In genomic region chr17:6637458-6637840, GRCh38 we compare ENCODE assay signal across 21 cellular contexts. TPM values are rescaled to one million over a fixed set of nuclear protein-coding genes. Genes with fewer than 3 reads are reported as not detected.
DNase-seq lines count a peak whose midpoint lies in the region; ATAC-seq, FAIRE-seq and TF ChIP-seq lines count a peak whose summit lies in the region.
"Had no signal": no experiment of that assay in that cellular context is flagged by ENCODE, and none has a peak within 500 bp of the region (broad histone marks: within the 10 kb centered on the region; RNA-seq: fewer than 3 reads in every experiment).

No MANE protein-coding gene starts in this region.

- no peak for TF ChIP-seq EP300 in H1 (IDR thresholded peaks at IDR 0.05; ENCODE audit: borderline replicate concordance in 1 of 2, low read depth in 2 of 2, low read length in 2 of 2)

- 93% methylated on average over 6 of the region's 6 CpGs; no CpG with 5 or more reads in 1 of the 2 experiments for WGBS in H1 (ENCODE audit: extremely low coverage in 1 of 2, insufficient coverage in 1 of 2, insufficient read length in 1 of 2, insufficient replicate concordance in 2 of 2, low coverage in 1 of 2, low lambda C conversion rate in 2 of 2, missing lambda C conversion rate in 1 of 2), 2 experiments

- H3K36me3 ChIP-seq in H1 (ENCODE audit: control insufficient read depth in 2 of 4, insufficient read depth in 4 of 4, low read length in 3 of 4) (peaks cover 6 to 26% (median 14%) of the 10 kb centered on the region in 4 experiments; a peak in 6 of 8 replicates), vagina (peaks cover 0 to 11% of the 10 kb centered on the region in 2 donors)

- peak overlapping the region; percentile 21 for H3K27ac Mint-ChIP-seq in T-helper 2 cell treated with Interferon-gamma antibody and Interleukin-4, amounts not matched to agents 5 μg/mL and 100 μg/mL, for 36 hours
- H3K27ac Mint-ChIP-seq in stimulated activated effector memory CD8-positive, alpha-beta T cell treated with anti-CD3 and anti-CD28 coated beads, Interleukin-12 subunit alpha, Interleukin-12 subunit beta, amount 100 ng/mL, for 72 hours, result peak overlapping the region; percentile 96

- ATAC-seq in stimulated activated effector memory CD8-positive, alpha-beta T cell treated with anti-CD3 and anti-CD28 coated beads, Interleukin-12 subunit alpha, Interleukin-12 subunit beta, amount 100 ng/mL, for 72 hours, result no peak

- H3K18ac ChIP-seq in H1 (ENCODE audit: extremely low read depth, low read length), result no peak overlapping the region

- CTCF ChIA-PET in RWPE1 (lab: Yijun Ruan, JAX), result interaction anchor here (0.7 kb wide), 2 partner anchors 11 to 365 kb away, joined by 3 read pairs; no protein-coding TSS in a partner anchor
- CTCF ChIA-PET in H1 (lab: Charles Lee; ENCODE audit: partially characterized antibody), result interaction anchor here (0.6 to 0.8 kb wide), 2 partner anchors 9 to 29 kb away, joined by 3 read pairs; no protein-coding TSS in a partner anchor

- H3K4me3 ChIP-seq in H1 (ENCODE audit: extremely low read depth in 1 of 4, insufficient read depth in 2 of 4, low read depth in 3 of 4, low read length in 4 of 4) (no peak overlapping the region), vagina (no peak overlapping the region)

- H4K5ac ChIP-seq in H1 (ENCODE audit: insufficient read length, low read depth, low read length), result no peak overlapping the region

- POLR2A ChIA-PET in RWPE1 (lab: Yijun Ruan, JAX; ENCODE audit: low non-redundant PET) (no interaction called here), H1 (lab: Charles Lee; ENCODE audit: partially characterized antibody) (interaction anchor here (0.7 to 1.9 kb wide), 4 partner anchors 9 to 16 kb away, joined by 3 to 6 read pairs (median 5); partner anchors contain the start of genes C17orf100 and MED31)

- H3K27me3 Mint-ChIP-seq in T-helper 2 cell treated with Interferon-gamma antibody and Interleukin-4, amounts not matched to agents 5 μg/mL and 100 μg/mL, for 36 hours (ENCODE audit: low read depth), result no peaks in the 10 kb centered on the region

- FAIRE-seq in H1 (lab: Jason Lieb, UNC), result no peak
- FAIRE-seq: G401.6, RCC 7860 had no signal

- H3K9me3 ChIP-seq in H1 (ENCODE audit: insufficient read depth in 2 of 2, low read depth in 1 of 2, low read length in 1 of 2) (no peaks in the 10 kb centered on the region), vagina (no peaks in the 10 kb centered on the region)

- H2BK5ac ChIP-seq in H1 (ENCODE audit: low read depth, low read length), result no peak overlapping the region

- no peak for TF ChIP-seq RAD21 in H1 (IDR thresholded peaks at IDR 0.05 in 1 of 2, conservative IDR thresholded peaks at IDR 0.05 in 1 of 2; ENCODE audit: low read depth in 2 of 2, low read length in 2 of 2)

- intact Hi-C loops in vagina (cut with DNase I), result no loop called here

- H2AFZ ChIP-seq in H1 (ENCODE audit: low read length), result no peak overlapping the region

- no peak for DNase-seq in T-helper 2 cell treated with Interferon-gamma antibody and Interleukin-4, amounts not matched to agents 5 μg/mL and 100 μg/mL, for 36 hours (ENCODE audit: low spot score)
- DNase-seq in T-helper 2 cell (no peak), RWPE1 (ENCODE audit: low spot score) (no peak), H1 (ENCODE audit: low read depth in 1 of 2, low spot score in 2 of 2) (no peak), NCI-H526 treated with DMSO at 0.1 percent for 48 hours (lab: John Stamatoyannopoulos, UW) (no peak), vagina (ENCODE audit: extremely low spot score in 2 of 2) (no peak)
- no peak for DNase-seq in stimulated activated effector memory CD8-positive, alpha-beta T cell treated with anti-CD3 and anti-CD28 coated beads, Interleukin-12 subunit alpha, Interleukin-12 subunit beta, amount 100 ng/mL, for 72 hours (ENCODE audit: low spot score in 2 of 2)
- no peak for DNase-seq in central memory CD4-positive, alpha-beta T cell
- DNase-seq: AML-193, DMS 273 treated with DMSO at 0.1 percent for 48 hours, HCEC 1CT, NCI-H1105 treated with DMSO at 0.1 percent for 48 hours, NCI-H1694 treated with DMSO at 0.1 percent for 48 hours, NCI-H2107, NCI-H510A, NCI-H774, Right ventricle myocardium superior had no signal

- no peak overlapping the region for H3K14ac ChIP-seq in H1 (ENCODE audit: insufficient read length)

- peak overlapping the region; percentile 96 for H3K27ac ChIP-seq in RWPE1
- H3K27ac ChIP-seq in H1 (ENCODE audit: low read depth, low read length), result no peak overlapping the region
- no peak overlapping the region for H3K27ac ChIP-seq in vagina
- H3K27ac ChIP-seq: 22Rv1, C4-2B had no signal

- no peak for TF ChIP-seq POLR2A in H1 (IDR thresholded peaks at IDR 0.05; ENCODE audit: control extremely low read depth in 1 of 2, low read depth in 2 of 2, low read length in 2 of 2)
- no peak for TF ChIP-seq POLR2A in vagina (IDR thresholded peaks at IDR 0.05)

- H3K4me3 Mint-ChIP-seq in T-helper 2 cell treated with Interferon-gamma antibody and Interleukin-4, amounts not matched to agents 5 μg/mL and 100 μg/mL, for 36 hours, result no peak overlapping the region
- peak overlapping the region; percentile 90 for H3K4me3 Mint-ChIP-seq in stimulated activated effector memory CD8-positive, alpha-beta T cell treated with anti-CD3 and anti-CD28 coated beads, Interleukin-12 subunit alpha, Interleukin-12 subunit beta, amount 100 ng/mL, for 72 hours

- H3K36me3 Mint-ChIP-seq in T-helper 2 cell treated with Interferon-gamma antibody and Interleukin-4, amounts not matched to agents 5 μg/mL and 100 μg/mL, for 36 hours (ENCODE audit: low read depth), result peaks cover 24% of the 10 kb centered on the region
- H3K36me3 Mint-ChIP-seq in stimulated activated effector memory CD8-positive, alpha-beta T cell treated with anti-CD3 and anti-CD28 coated beads, Interleukin-12 subunit alpha, Interleukin-12 subunit beta, amount 100 ng/mL, for 72 hours, result peaks cover 60% of the 10 kb centered on the region

- H3K9ac ChIP-seq in H1 (replicated peaks in 1 of 4; ENCODE audit: extremely low read depth in 1 of 4, low read depth in 3 of 4, low read length in 3 of 4), result no peak overlapping the region

- H3K23me2 ChIP-seq in H1 (ENCODE audit: low read depth, low read length), result peaks cover 10% of the 10 kb centered on the region

- peaks cover 0 to 10% (median 2%) of the 10 kb centered on the region in 4 experiments; a peak in 4 of 7 replicates for H3K4me1 ChIP-seq in H1 (replicated peaks in 1 of 4; ENCODE audit: control insufficient read depth in 3 of 4, insufficient read depth in 4 of 4, low read length in 3 of 4)
- peaks cover 43% of the 10 kb centered on the region for H3K4me1 ChIP-seq in vagina

- TF ChIP-seq CTCF in RWPE1 (conservative IDR thresholded peaks at IDR 0.05; ENCODE audit: low read depth) (no peak), H1 (IDR thresholded peaks at IDR 0.05; ENCODE audit: control extremely low read depth in 1 of 3, insufficient read depth in 1 of 3, low read depth in 1 of 3, low read length in 3 of 3) (no peak), vagina (IDR thresholded peaks at IDR 0.05) (no peak)

- H3K4me2 ChIP-seq in H1 (ENCODE audit: insufficient read depth in 1 of 2, low read depth in 2 of 2, low read length in 2 of 2), result no peak overlapping the region

- H3K79me1 ChIP-seq in H1 (ENCODE audit: low read depth, low read length), result 0 out of 2 replicates have a peak, but pooled peaks cover 4% of the 10 kb centered on the region

- H3K27me3 ChIP-seq in H1 (replicated peaks in 1 of 4; ENCODE audit: control insufficient read depth in 3 of 4, extremely low read depth in 1 of 4, insufficient read depth in 3 of 4, low read length in 3 of 4), result no peaks in the 10 kb centered on the region
- H3K27me3 ChIP-seq in vagina, result no peaks in the 10 kb centered on the region

- H2BK12ac ChIP-seq in H1 (ENCODE audit: low read depth, low read length), result no peak overlapping the region

- no peak overlapping the region for H3K56ac ChIP-seq in H1 (replicated peaks; ENCODE audit: insufficient read length, low read depth, low read length)

- no peak overlapping the region for H3K23ac ChIP-seq in H1 (ENCODE audit: insufficient read length)

- H3K4ac ChIP-seq in H1 (replicated peaks; ENCODE audit: insufficient read length, low read depth, low read length), result no peak overlapping the region

- peaks cover 21% of the 10 kb centered on the region for H3K4me1 Mint-ChIP-seq in T-helper 2 cell treated with Interferon-gamma antibody and Interleukin-4, amounts not matched to agents 5 μg/mL and 100 μg/mL, for 36 hours (ENCODE audit: low read depth)
- H3K4me1 Mint-ChIP-seq in stimulated activated effector memory CD8-positive, alpha-beta T cell treated with anti-CD3 and anti-CD28 coated beads, Interleukin-12 subunit alpha, Interleukin-12 subunit beta, amount 100 ng/mL, for 72 hours, result peaks cover 43% of the 10 kb centered on the region

- peaks cover 0 to 8% of the 10 kb centered on the region in 2 experiments for H4K20me1 ChIP-seq in H1 (replicated peaks in 1 of 2; ENCODE audit: control insufficient read depth in 1 of 2, insufficient read depth in 2 of 2, low read length in 2 of 2)

- no peak overlapping the region for H4K91ac ChIP-seq in H1 (replicated peaks; ENCODE audit: insufficient read length, low read length)

- no peak overlapping the region for H2BK15ac ChIP-seq in H1 (ENCODE audit: low read length)

- H2BK120ac ChIP-seq in H1 (replicated peaks; ENCODE audit: low read depth, low read length), result no peak overlapping the region

- peak overlapping the region; percentile 60; the same call in 1 of the 2 replicates for H4K8ac ChIP-seq in H1 (ENCODE audit: extremely low read depth, insufficient read depth, low read length)

- H3K79me2 ChIP-seq in H1 (ENCODE audit: control insufficient read depth in 1 of 2, insufficient read depth in 2 of 2, low read length in 2 of 2), result peaks cover 0 to 27% of the 10 kb centered on the region in 2 experiments; a peak in 2 of 4 replicates

- H3K9me3 Mint-ChIP-seq in T-helper 2 cell treated with Interferon-gamma antibody and Interleukin-4, amounts not matched to agents 5 μg/mL and 100 μg/mL, for 36 hours, result no peaks in the 10 kb centered on the region
- H3K9me3 Mint-ChIP-seq in stimulated activated effector memory CD8-positive, alpha-beta T cell treated with anti-CD3 and anti-CD28 coated beads, Interleukin-12 subunit alpha, Interleukin-12 subunit beta, amount 100 ng/mL, for 72 hours, result no peaks in the 10 kb centered on the region

- H2BK20ac ChIP-seq in H1 (ENCODE audit: low read length), result no peak overlapping the region

- no peak overlapping the region for H2AK5ac ChIP-seq in H1 (ENCODE audit: low read depth, low read length)

RNA-seq across cellular contexts. Expression of gene KIAA0753, which starts 3.1 kb away (rescaled TPM):
- total RNA-seq in H1 (2021; fragmentation: NEBNext Ultra II Directional; extraction: Animal tissue kit (Norgen Biotek cat#: 25700)), result 27.1 and 29.2 TPM in 2 replicates
- polyA plus RNA-seq in H1 (2011; rRNA removed), result 4.2 and 5.0 TPM in 2 replicates
- 5.2 TPM for polyA plus RNA-seq in H1 (2011; cell fraction: cytosol; rRNA removed)
- 9.0 TPM for polyA plus RNA-seq in H1 (2011; cell fraction: nucleus; rRNA removed)
- polyA plus RNA-seq in H1 (2012, experiment 1 of 2), result 13.1 to 22.2 TPM (median 14.8 TPM) in 4 replicates
- 1.4 TPM for polyA plus RNA-seq in H1 (2012, experiment 2 of 2)
- polyA plus RNA-seq in H1 (2013, experiment 1 of 2), result 11.6 TPM
- 14.2 TPM for polyA plus RNA-seq in H1 (2013, experiment 2 of 2)
- polyA minus RNA-seq in H1 (2011; rRNA and poly(A)+ RNA removed), result 7.3 and 12.7 TPM in 2 replicates
- polyA minus RNA-seq in H1 (2011; cell fraction: cytosol; rRNA and poly(A)+ RNA removed), result 10.1 TPM
- polyA minus RNA-seq in H1 (2011; cell fraction: nucleus; rRNA and poly(A)+ RNA removed), result 27.5 TPM
- 14.5 TPM for total RNA-seq in vagina

RNA-seq across cellular contexts. Expression of gene TXNDC17, which starts 3.4 kb away (rescaled TPM):
- total RNA-seq in H1 (2021; fragmentation: NEBNext Ultra II Directional; extraction: Animal tissue kit (Norgen Biotek cat#: 25700)), result 182 and 192 TPM in 2 replicates
- 410 TPM in 2 replicates for polyA plus RNA-seq in H1 (2011; rRNA removed)
- polyA plus RNA-seq in H1 (2011; cell fraction: cytosol; rRNA removed), result 569 TPM
- 184 TPM for polyA plus RNA-seq in H1 (2011; cell fraction: nucleus; rRNA removed)
- 331 to 495 TPM (median 353 TPM) in 4 replicates for polyA plus RNA-seq in H1 (2012, experiment 1 of 2)
- polyA plus RNA-seq in H1 (2012, experiment 2 of 2), result 139 TPM
- polyA plus RNA-seq in H1 (2013, experiment 1 of 2), result 260 TPM
- polyA plus RNA-seq in H1 (2013, experiment 2 of 2), result 290 TPM
- 44.9 and 53.2 TPM in 2 replicates for polyA minus RNA-seq in H1 (2011; rRNA and poly(A)+ RNA removed)
- 87.0 TPM for polyA minus RNA-seq in H1 (2011; cell fraction: cytosol; rRNA and poly(A)+ RNA removed)
- 34.3 TPM for polyA minus RNA-seq in H1 (2011; cell fraction: nucleus; rRNA and poly(A)+ RNA removed)
- total RNA-seq in vagina, result 164 TPM

RNA-seq across cellular contexts. Expression of gene MED31, which starts 14.0 kb away (rescaled TPM):
- total RNA-seq in H1 (2021; fragmentation: NEBNext Ultra II Directional; extraction: Animal tissue kit (Norgen Biotek cat#: 25700)), result 11.0 and 12.3 TPM in 2 replicates
- polyA plus RNA-seq in H1 (2011; rRNA removed), result 2.4 and 4.6 TPM in 2 replicates
- 5.0 TPM for polyA plus RNA-seq in H1 (2011; cell fraction: cytosol; rRNA removed)
- 2.1 TPM for polyA plus RNA-seq in H1 (2011; cell fraction: nucleus; rRNA removed)
- polyA plus RNA-seq in H1 (2012, experiment 1 of 2), result 5.1 to 7.2 TPM (median 6.7 TPM) in 4 replicates
- 11.5 TPM for polyA plus RNA-seq in H1 (2012, experiment 2 of 2)
- polyA plus RNA-seq in H1 (2013, experiment 1 of 2), result 24.1 TPM
- 23.7 TPM for polyA plus RNA-seq in H1 (2013, experiment 2 of 2)
- polyA minus RNA-seq in H1 (2011; rRNA and poly(A)+ RNA removed), result 2.8 and 3.9 TPM in 2 replicates
- polyA minus RNA-seq in H1 (2011; cell fraction: cytosol; rRNA and poly(A)+ RNA removed), result 1.8 TPM
- 9.7 TPM for polyA minus RNA-seq in H1 (2011; cell fraction: nucleus; rRNA and poly(A)+ RNA removed)
- 13.3 TPM for total RNA-seq in vagina

RNA-seq across cellular contexts. Expression of gene C17orf100, which starts 14.1 kb away (rescaled TPM):
- total RNA-seq in H1 (2021; fragmentation: NEBNext Ultra II Directional; extraction: Animal tissue kit (Norgen Biotek cat#: 25700)), result 1.6 and 2.8 TPM in 2 replicates
- polyA plus RNA-seq in H1 (2011; rRNA removed), result 2.1 and 2.6 TPM in 2 replicates
- 2.2 TPM for polyA plus RNA-seq in H1 (2011; cell fraction: cytosol; rRNA removed)
- 3.1 TPM for polyA plus RNA-seq in H1 (2011; cell fraction: nucleus; rRNA removed)
- 1.9 to 2.9 TPM (median 2.7 TPM) in 4 replicates for polyA plus RNA-seq in H1 (2012, experiment 1 of 2)
- polyA plus RNA-seq in H1 (2012, experiment 2 of 2), result 1.5 TPM
- polyA plus RNA-seq in H1 (2013, experiment 1 of 2), result 2.5 TPM
- polyA plus RNA-seq in H1 (2013, experiment 2 of 2), result 2.7 TPM
- 0.57 and 0.71 TPM in 2 replicates for polyA minus RNA-seq in H1 (2011; rRNA and poly(A)+ RNA removed)
- 3.0 TPM for polyA minus RNA-seq in H1 (2011; cell fraction: cytosol; rRNA and poly(A)+ RNA removed)
- 4.0 TPM for polyA minus RNA-seq in H1 (2011; cell fraction: nucleus; rRNA and poly(A)+ RNA removed)
- 3.2 TPM for total RNA-seq in vagina
